In the genomic region with DNA sequence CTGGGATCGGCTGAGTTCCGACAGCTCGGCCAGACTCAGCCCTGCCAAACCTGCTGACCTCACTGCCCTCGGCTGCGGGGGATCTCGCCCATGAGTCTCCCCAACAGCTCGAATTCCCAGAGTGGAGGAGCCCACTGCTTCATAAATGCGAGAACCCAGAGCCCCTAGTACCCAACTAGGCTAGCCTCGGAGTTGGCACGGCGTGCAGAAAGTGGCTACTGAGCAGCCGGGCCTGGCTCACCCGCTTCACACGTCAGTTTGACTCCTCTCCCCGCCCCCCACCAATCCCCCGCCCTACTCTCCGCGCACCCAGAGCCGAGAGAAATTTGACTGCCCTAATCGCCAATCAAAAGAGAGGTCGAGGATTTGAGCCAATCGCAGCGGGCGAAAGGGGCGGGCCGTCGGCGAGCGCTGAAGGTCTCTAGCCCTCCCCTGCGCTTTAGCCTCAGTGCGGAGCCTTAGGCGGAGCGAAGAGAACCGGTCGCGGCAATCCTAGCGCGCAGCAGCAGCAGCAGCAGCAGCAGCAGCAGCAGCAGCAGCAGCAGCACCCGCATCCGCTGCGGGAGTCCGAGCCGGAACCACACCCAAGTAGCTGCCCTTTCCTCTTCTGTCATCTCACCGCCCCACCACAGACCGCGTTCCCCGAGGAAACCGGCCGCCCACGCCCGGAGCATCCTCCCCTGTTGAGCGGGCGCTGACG, we compare ENCODE assay signal across 8 cellular contexts. TPM values are rescaled to one million over a fixed set of nuclear protein-coding genes. Genes with fewer than 3 reads are reported as not detected.
A peak's percentile ranks its signal among the peaks of the same experiment; 100 is the strongest.
DNase-seq lines count a peak whose midpoint lies in the region; FAIRE-seq and TF ChIP-seq lines count a peak whose summit lies in the region.

Gene GLS, plus strand, starts transcription at position 448 of the 700 bp plus-strand sequence. CDS start 264 bp downstream, outside the sequence.

- H3K4me3 ChIP-seq in HFF-Myc (replicated peaks; ENCODE audit: low read depth, low read length) = peak within 1 kb of the TSS; percentile 78
- peak within 1 kb of the TSS; percentile 73 to 96 for H3K4me3 ChIP-seq in neutrophil (ENCODE audit: low read depth in 1 of 2, low read length in 1 of 2)

- H3K9me3 ChIP-seq in neutrophil = no peaks in the 10 kb centered on the region

- DNase-seq in GM03348 (ENCODE audit: low spot score) (peak; percentile 98), HFF-Myc (ENCODE audit: extremely low read depth, low read depth) (peak; percentile 87), NAMALWA (ENCODE audit: low spot score) (peak; percentile 98), SK-N-DZ (ENCODE audit: low spot score) (peak; percentile 96), frontal cortex (ENCODE audit: low spot score in 2 of 2) (peak; percentile 93), substantia nigra (lab: John Stamatoyannopoulos, UW) (peak; percentile 85 to 98 (median 96))
- peak; percentile 98 for DNase-seq in activated naive CD4-positive, alpha-beta T cell treated with anti-CD3 and anti-CD28 coated beads for 36 hours

- H3K4me3 Mint-ChIP-seq in activated naive CD4-positive, alpha-beta T cell treated with anti-CD3 and anti-CD28 coated beads for 36 hours = peak within 1 kb of the TSS; percentile 96

- TF ChIP-seq CTCF in HFF-Myc (IDR thresholded peaks at IDR 0.05; ENCODE audit: low read depth, low read length, missing control alignments) (no peak), neutrophil (IDR thresholded peaks at IDR 0.05) (no peak)

- intact Hi-C loops in activated naive CD4-positive, alpha-beta T cell treated with anti-CD3 and anti-CD28 coated beads for 36 hours (cut with micrococcal nuclease) = loop anchor here (1.0 to 5.0 kb wide), 8 partner anchors 30 to 1096 kb away; partner anchors contain the start of genes MFSD6, NEMP2, ORMDL1 and PMS1

- CTCF ChIA-PET in activated naive CD4-positive, alpha-beta T cell treated with anti-CD3 and anti-CD28 coated beads for 36 hours (lab: Charles Lee) = interaction anchor here (0.9 to 3.9 kb wide), 2 partner anchors 28 to 30 kb away, joined by 3 to 24 read pairs; no protein-coding TSS in a partner anchor

- peaks cover 33% of the 10 kb centered on the region for H3K36me3 Mint-ChIP-seq in activated naive CD4-positive, alpha-beta T cell treated with anti-CD3 and anti-CD28 coated beads for 36 hours (ENCODE audit: low read depth)

- H3K9me3 Mint-ChIP-seq in activated naive CD4-positive, alpha-beta T cell treated with anti-CD3 and anti-CD28 coated beads for 36 hours = no peaks in the 10 kb centered on the region

- peaks cover 22 to 31% of the 10 kb centered on the region in 2 experiments for H3K4me1 ChIP-seq in neutrophil (ENCODE audit: control insufficient read depth in 1 of 2, insufficient read depth in 1 of 2, low read depth in 1 of 2, low read length in 1 of 2)

- peak within 1 kb of the TSS; percentile 89 for H3K27ac ChIP-seq in neutrophil
- peak within 1 kb of the TSS; percentile 86 for H3K27ac ChIP-seq in substantia nigra (ENCODE audit: low read depth, low read length, poor library complexity, severe bottlenecking)

- H3K4me1 Mint-ChIP-seq in activated naive CD4-positive, alpha-beta T cell treated with anti-CD3 and anti-CD28 coated beads for 36 hours (ENCODE audit: low read depth) = peaks cover 42% of the 10 kb centered on the region

- H3K36me3 ChIP-seq in neutrophil = no peaks in the 10 kb centered on the region

- H3K27me3 ChIP-seq in neutrophil = no peaks in the 10 kb centered on the region

- FAIRE-seq in frontal cortex (lab: Jason Lieb, UNC) = no peak

- H3K27ac Mint-ChIP-seq in activated naive CD4-positive, alpha-beta T cell treated with anti-CD3 and anti-CD28 coated beads for 36 hours = peak within 1 kb of the TSS; percentile 99

- H3K27me3 Mint-ChIP-seq in activated naive CD4-positive, alpha-beta T cell treated with anti-CD3 and anti-CD28 coated beads for 36 hours (ENCODE audit: low read depth) = no peaks in the 10 kb centered on the region

RNA-seq across cellular contexts. Expression of gene GLS, which starts in this region (rescaled TPM):
- 52.6 and 63.5 TPM in 2 replicates for polyA plus RNA-seq in SK-N-DZ (2014; cell fraction: cytosol; rRNA removed)
- polyA plus RNA-seq in SK-N-DZ (2014; cell fraction: nucleus; rRNA removed) = 85.3 and 121 TPM in 2 replicates
- 100 to 1,000 TPM; 248 to 255 TPM for total RNA-seq in activated naive CD4-positive, alpha-beta T cell treated with anti-CD3 and anti-CD28 coated beads for 36 hours
- 192 TPM for total RNA-seq in frontal cortex

Comparison
In these comparisons a context has a peak if more than half of its experiments do, and no peak if none do; other contexts are left out.
1. Peak in every context shown above with its lines: DNase-seq, H3K4me3 ChIP-seq and H3K27ac ChIP-seq.